Comparison of ENCODE assay signal across 8 cellular contexts in genomic region chr17:49646391-49647255, GRCh38. TPM values are rescaled to one million over a fixed set of nuclear protein-coding genes. Genes with fewer than 3 reads are reported as not detected.
DNase-seq lines count a peak whose midpoint lies in the region; ATAC-seq, FAIRE-seq and TF ChIP-seq lines count a peak whose summit lies in the region.

No MANE protein-coding gene starts in this region.

- peak; percentile 73 for ATAC-seq in GM21619 (IDR thresholded peaks at IDR 0.05; ENCODE audit: unreplicated experiment)
- no peak for ATAC-seq in effector memory CD8-positive, alpha-beta T cell (replicated peaks)
- ATAC-seq in pancreas, result peak in 3 of 4 donors; percentile 40 to 53 (median 46)
- ATAC-seq in GM18873 (IDR thresholded peaks at IDR 0.05; ENCODE audit: low FRiP score, unreplicated experiment), result no peak

- TF ChIP-seq CTCF in pancreas (IDR thresholded peaks at IDR 0.05), result no peak

- peak overlapping the region; percentile 26 to 74 for H3K27ac Mint-ChIP-seq in effector memory CD8-positive, alpha-beta T cell

- H3K4me3 ChIP-seq in SJCRH30 (no peak overlapping the region), pancreas (no peak overlapping the region)

- peaks cover 4% of the 10 kb centered on the region; the same call in 1 of the 2 replicates for H3K4me1 ChIP-seq in SJCRH30
- H3K4me1 ChIP-seq in pancreas, result peaks cover 0 to 5% (median 5%) of the 10 kb centered on the region in 3 donors

- no peaks in the 10 kb centered on the region for H3K27me3 Mint-ChIP-seq in effector memory CD8-positive, alpha-beta T cell

- FAIRE-seq in A204.1 (lab: Jason Lieb, UNC) (peak; percentile 96), pancreas (lab: Jason Lieb, UNC) (peak; percentile 20)

- peaks cover 2% of the 10 kb centered on the region for H3K36me3 Mint-ChIP-seq in effector memory CD8-positive, alpha-beta T cell (ENCODE audit: insufficient read depth)

- 90 to 91% methylated on average over 10 of the region's 10 CpGs for WGBS in pancreas, 2 donors

- no peaks in the 10 kb centered on the region for H3K36me3 ChIP-seq in SJCRH30
- H3K36me3 ChIP-seq in pancreas, result no peaks in the 10 kb centered on the region

- peaks cover 24 to 53% of the 10 kb centered on the region in 2 donors for H3K4me1 Mint-ChIP-seq in effector memory CD8-positive, alpha-beta T cell (ENCODE audit: low read depth in 2 of 2)

- H3K9me3 ChIP-seq in SJCRH30 (replicated peaks) (no peaks in the 10 kb centered on the region), pancreas (no peaks in the 10 kb centered on the region)

- intact Hi-C loops in pancreas (cut with DNase I), result no loop called here

- H3K9me3 Mint-ChIP-seq in effector memory CD8-positive, alpha-beta T cell, result no peaks in the 10 kb centered on the region

- H3K27me3 ChIP-seq in SJCRH30, result no peaks in the 10 kb centered on the region
- no peaks in the 10 kb centered on the region for H3K27me3 ChIP-seq in pancreas

- DNase-seq in SJCRH30, result peak; percentile 13 to 19
- DNase-seq in effector memory CD8-positive, alpha-beta T cell, result no peak
- no peak for DNase-seq in pancreas
- DNase-seq in NCI-H774 (lab: John Stamatoyannopoulos, UW), result no peak
- no peak for DNase-seq in NCI-H1105 treated with DMSO at 0.1 percent for 48 hours (lab: John Stamatoyannopoulos, UW)

- H3K27ac ChIP-seq in SJCRH30 (peak overlapping the region; percentile 22; the same call in 1 of the 2 replicates), pancreas (no peak overlapping the region)

- H3K4me3 Mint-ChIP-seq in effector memory CD8-positive, alpha-beta T cell, result no peak overlapping the region

RNA-seq across cellular contexts. Expression of gene SPOP, which starts 31.3 kb away (rescaled TPM):
- 31.3 and 33.0 TPM in 2 replicates for total RNA-seq in SJCRH30 (2014; rRNA removed; shearing (Covaris generic))
- total RNA-seq in pancreas, result 10 to 100 TPM; 27.6 to 42.3 (median 33.6) TPM
- 10 to 100 TPM; 14.2 to 27.6 TPM for polyA plus RNA-seq in pancreas

Comparison
In these comparisons a context has a peak if more than half of its experiments do, and no peak if none do; other contexts are left out.
1. ATAC-seq: peak in GM21619 (single experiment) and pancreas (3 of 4); none in effector memory CD8-positive, alpha-beta T cell (single experiment) and GM18873 (single experiment).
2. DNase-seq: peak in SJCRH30 (2 of 2); none in effector memory CD8-positive, alpha-beta T cell (0 of 3), pancreas (0 of 6), NCI-H774 (single experiment) and NCI-H1105 treated with DMSO at 0.1 percent for 48 hours (single experiment).